23 cellular contexts compared by ENCODE assay signal in the genomic region with DNA sequence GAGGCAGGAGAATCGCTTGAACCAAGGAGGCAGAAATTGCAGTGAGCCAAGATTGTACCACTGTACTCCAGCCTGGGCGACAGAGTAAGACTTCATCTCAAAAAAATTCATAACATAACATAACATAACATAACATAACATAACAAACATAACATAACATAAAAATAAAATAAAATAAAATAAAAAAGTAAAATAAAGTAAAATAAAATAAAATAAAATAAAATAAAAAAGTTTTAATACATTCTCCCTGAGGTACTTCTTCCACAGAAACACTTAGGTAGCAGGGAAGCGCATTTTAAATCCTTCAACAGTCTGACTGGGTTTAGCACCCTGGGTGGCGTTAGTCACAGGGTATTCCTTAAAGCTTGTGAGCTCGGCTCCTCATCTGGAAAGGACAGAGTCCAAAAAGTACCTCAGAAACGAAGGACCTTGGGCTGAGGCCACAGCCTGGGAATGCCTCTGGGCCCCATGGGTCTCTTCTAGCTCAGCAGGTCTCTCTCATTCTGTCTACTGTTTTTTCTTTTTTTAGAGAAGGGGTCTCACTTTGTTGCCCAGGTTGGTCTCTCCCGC. TPM values are rescaled to one million over a fixed set of nuclear protein-coding genes. Genes with fewer than 3 reads are reported as not detected.
A peak's percentile ranks its signal among the peaks of the same experiment; 100 is the strongest.
DNase-seq lines count a peak whose midpoint lies in the region; ATAC-seq and TF ChIP-seq lines count a peak whose summit lies in the region.
"Had no signal": no experiment of that assay in that cellular context is flagged by ENCODE, and none has a peak within 500 bp of the region (broad histone marks: within the 10 kb centered on the region; RNA-seq: fewer than 3 reads in every experiment).

No MANE protein-coding gene starts in this region.

- TF ChIP-seq CTCF in CD4-positive, alpha-beta T cell (IDR thresholded peaks at IDR 0.05) = no peak
- TF ChIP-seq CTCF in WTC11 (IDR thresholded peaks at IDR 0.05) = no peak
- no peak for TF ChIP-seq CTCF in CD8-positive, alpha-beta T cell (IDR thresholded peaks at IDR 0.05)

- H3K4me3 ChIP-seq in H7 (ENCODE audit: insufficient read depth, low read depth, low read length) = no peak overlapping the region
- no peak overlapping the region for H3K4me3 ChIP-seq in CD8-positive, alpha-beta T cell (ENCODE audit: low read depth, low read length)
- H3K4me3 ChIP-seq: body of pancreas, left lung, thoracic aorta, vagina had no signal

- peaks cover 19% of the 10 kb centered on the region for H3K4me1 ChIP-seq in CD8-positive, alpha-beta T cell (ENCODE audit: insufficient read depth, low read length)

- peaks cover 20% of the 10 kb centered on the region for H3K4me1 Mint-ChIP-seq in CD4-positive, alpha-beta T cell (ENCODE audit: low read depth)
- H3K4me1 Mint-ChIP-seq in WTC11 = peaks cover 37% of the 10 kb centered on the region
- H3K4me1 Mint-ChIP-seq in CD8-positive, alpha-beta T cell (ENCODE audit: low read depth) = peaks cover 27% of the 10 kb centered on the region
- peaks cover 38 to 40% of the 10 kb centered on the region in 2 donors for H3K4me1 Mint-ChIP-seq in natural killer cell treated with Interleukin-12 subunit alpha and Interleukin-12 subunit beta and Interleukin-15 and Interleukin-18, amount 100 ng/mL, for 72 hours (ENCODE audit: low read depth in 2 of 2)

- H3K9me3 ChIP-seq in CD4-positive, alpha-beta T cell (ENCODE audit: control insufficient read depth, low read length) = no peaks in the 10 kb centered on the region
- H3K9me3 ChIP-seq in CD8-positive, alpha-beta T cell (ENCODE audit: low read length) = no peaks in the 10 kb centered on the region
- H3K9me3 ChIP-seq: body of pancreas, left lung, thoracic aorta, vagina had no signal

- H3K27ac ChIP-seq in CD4-positive, alpha-beta T cell (ENCODE audit: low read depth, low read length) = no peak overlapping the region
- no peak overlapping the region for H3K27ac ChIP-seq in CD8-positive, alpha-beta T cell (ENCODE audit: low read depth, low read length)
- H3K27ac ChIP-seq: body of pancreas, left lung, thoracic aorta, vagina had no signal

- POLR2A ChIA-PET in CD4-positive, alpha-beta T cell (lab: Charles Lee) = no interaction called here
- POLR2A ChIA-PET in WTC11 (lab: Charles Lee) = no interaction called here
- POLR2A ChIA-PET in CD8-positive, alpha-beta T cell (lab: Charles Lee) = no interaction called here

- no peaks in the 10 kb centered on the region for H3K9me3 Mint-ChIP-seq in CD4-positive, alpha-beta T cell
- H3K9me3 Mint-ChIP-seq in WTC11 = peaks cover 3% of the 10 kb centered on the region; the same call in 1 of the 2 replicates
- H3K9me3 Mint-ChIP-seq in CD8-positive, alpha-beta T cell = no peaks in the 10 kb centered on the region
- H3K9me3 Mint-ChIP-seq in natural killer cell treated with Interleukin-12 subunit alpha and Interleukin-12 subunit beta and Interleukin-15 and Interleukin-18, amount 100 ng/mL, for 72 hours = no peaks in the 10 kb centered on the region
- H3K9me3 Mint-ChIP-seq: CD4-positive, alpha-beta memory T cell had no signal

- ATAC-seq in CD4-positive, alpha-beta T cell (ENCODE audit: poor library complexity) = no peak
- ATAC-seq in WTC11 (no peak), HG03378 (IDR thresholded peaks at IDR 0.05; ENCODE audit: unreplicated experiment) (no peak)
- no peak for ATAC-seq in CD8-positive, alpha-beta T cell
- no peak for ATAC-seq in natural killer cell treated with Interleukin-12 subunit alpha and Interleukin-12 subunit beta and Interleukin-15 and Interleukin-18, amount 100 ng/mL, for 72 hours
- ATAC-seq: activated CD4-positive, alpha-beta T cell treated with anti-CD3 and anti-CD28 coated beads for 36 hours; body of pancreas; HCT116; left lung had no signal

- intact Hi-C loops in CD4-positive, alpha-beta T cell (cut with DNase I, micrococcal nuclease) = no loop called here
- intact Hi-C loops in CD8-positive, alpha-beta T cell (cut with DNase I, micrococcal nuclease) = no loop called here

- peak overlapping the region; percentile 60 for H3K27ac Mint-ChIP-seq in CD4-positive, alpha-beta T cell
- H3K27ac Mint-ChIP-seq in WTC11 = 0 out of 2 replicates have a peak overlapping the region, but pooled peaks have one; percentile 57
- H3K27ac Mint-ChIP-seq in CD8-positive, alpha-beta T cell = no peak overlapping the region
- H3K27ac Mint-ChIP-seq in natural killer cell treated with Interleukin-12 subunit alpha and Interleukin-12 subunit beta and Interleukin-15 and Interleukin-18, amount 100 ng/mL, for 72 hours = no peak overlapping the region
- H3K27ac Mint-ChIP-seq: activated CD4-positive, alpha-beta T cell treated with anti-CD3 and anti-CD28 coated beads for 36 hours had no signal

- CTCF ChIA-PET in CD4-positive, alpha-beta T cell (lab: Charles Lee) = no interaction called here
- CTCF ChIA-PET in WTC11 (lab: Charles Lee) = interaction anchor here (1.3 kb wide), 1 partner anchor 86 kb away, joined by 3 read pairs; no protein-coding TSS in a partner anchor
- CTCF ChIA-PET in CD8-positive, alpha-beta T cell (lab: Charles Lee) = no interaction called here

- DNase-seq in CD4-positive, alpha-beta T cell = no peak
- DNase-seq in H7 = peak; percentile 49
- DNase-seq in WTC11 (ENCODE audit: low spot score) = no peak
- DNase-seq in renal cortical epithelial cell (ENCODE audit: low read depth) = peak; percentile 46
- DNase-seq in CD8-positive, alpha-beta T cell = no peak
- DNase-seq in natural killer cell treated with Interleukin-12 subunit alpha and Interleukin-12 subunit beta and Interleukin-15 and Interleukin-18, amount 100 ng/mL, for 72 hours (ENCODE audit: low spot score) = no peak
- DNase-seq: activated CD4-positive, alpha-beta T cell treated with anti-CD3 and anti-CD28 coated beads for 36 hours; activated gamma-delta T cell; body of pancreas; CD4-positive, alpha-beta memory T cell; effector CD4-positive, alpha-beta T cell; erythroblast; GDM1; left lung; NCI-H1048; NCI-H1694 treated with DMSO at 0.1 percent for 48 hours; NCI-H69; occipital lobe; stimulated activated naive CD4-positive, alpha-beta T cell had no signal

- H3K27me3 Mint-ChIP-seq in CD4-positive, alpha-beta T cell = no peaks in the 10 kb centered on the region
- no peaks in the 10 kb centered on the region for H3K27me3 Mint-ChIP-seq in WTC11 (ENCODE audit: low read depth)
- no peaks in the 10 kb centered on the region for H3K27me3 Mint-ChIP-seq in CD8-positive, alpha-beta T cell (ENCODE audit: low read depth)
- no peaks in the 10 kb centered on the region for H3K27me3 Mint-ChIP-seq in natural killer cell treated with Interleukin-12 subunit alpha and Interleukin-12 subunit beta and Interleukin-15 and Interleukin-18, amount 100 ng/mL, for 72 hours
- H3K27me3 Mint-ChIP-seq: activated CD4-positive, alpha-beta T cell treated with anti-CD3 and anti-CD28 coated beads for 36 hours; CD4-positive, alpha-beta memory T cell had no signal

- H3K27me3 ChIP-seq in CD4-positive, alpha-beta T cell (ENCODE audit: control insufficient read depth, insufficient read depth, low read length) = no peaks in the 10 kb centered on the region
- H3K27me3 ChIP-seq in H7 (ENCODE audit: control insufficient read depth, insufficient read depth, low read length) = no peaks in the 10 kb centered on the region
- no peaks in the 10 kb centered on the region for H3K27me3 ChIP-seq in CD8-positive, alpha-beta T cell (ENCODE audit: insufficient read depth, low read length)
- H3K27me3 ChIP-seq: body of pancreas, left lung, vagina had no signal

- H3K36me3 Mint-ChIP-seq in CD4-positive, alpha-beta T cell (ENCODE audit: low read depth) = no peaks in the 10 kb centered on the region
- peaks cover 3% of the 10 kb centered on the region for H3K36me3 Mint-ChIP-seq in WTC11
- H3K36me3 Mint-ChIP-seq in CD8-positive, alpha-beta T cell = no peaks in the 10 kb centered on the region
- H3K36me3 Mint-ChIP-seq in natural killer cell treated with Interleukin-12 subunit alpha and Interleukin-12 subunit beta and Interleukin-15 and Interleukin-18, amount 100 ng/mL, for 72 hours = no peaks in the 10 kb centered on the region
- H3K36me3 Mint-ChIP-seq: CD4-positive, alpha-beta memory T cell had no signal

- no peaks in the 10 kb centered on the region for H3K36me3 ChIP-seq in H7 (replicated peaks; ENCODE audit: control insufficient read depth, insufficient read depth, low read length)
- no peaks in the 10 kb centered on the region for H3K36me3 ChIP-seq in CD8-positive, alpha-beta T cell (ENCODE audit: insufficient read depth, low read length)
- H3K36me3 ChIP-seq: left lung, thoracic aorta, vagina had no signal

- no peak overlapping the region for H3K4me3 Mint-ChIP-seq in CD4-positive, alpha-beta T cell
- H3K4me3 Mint-ChIP-seq in WTC11 = no peak overlapping the region
- no peak overlapping the region for H3K4me3 Mint-ChIP-seq in CD8-positive, alpha-beta T cell
- H3K4me3 Mint-ChIP-seq in natural killer cell treated with Interleukin-12 subunit alpha and Interleukin-12 subunit beta and Interleukin-15 and Interleukin-18, amount 100 ng/mL, for 72 hours = no peak overlapping the region
- H3K4me3 Mint-ChIP-seq: activated CD4-positive, alpha-beta T cell treated with anti-CD3 and anti-CD28 coated beads for 36 hours had no signal

TF ChIP-seq in WTC11, 78 proteins besides CTCF, POLR2A, EP300 and RAD21:
- TF ChIP-seq HMGA2 (CRISPR knock-in tag; IDR thresholded peaks at IDR 0.05) = peak; percentile 91
- TF ChIP-seq GRHL2 (CRISPR knock-in tag; IDR thresholded peaks at IDR 0.05; ENCODE audit: insufficient replicate concordance, severe bottlenecking) = no peak

RNA-seq across cellular contexts. Expression of a gene that starts 41.7 kb away (rescaled TPM):
- total RNA-seq in CD4-positive, alpha-beta T cell = 1 to 10 TPM; 9.4 to 9.9 TPM
- total RNA-seq in H7 (2014; rRNA removed; shearing (Covaris generic)) = 11.8 and 12.3 TPM in 2 replicates
- total RNA-seq in WTC11 (2021) (35.6 to 41.2 TPM (median 38.8 TPM) in 3 replicates), renal cortical epithelial cell (43.9 and 132 TPM in 2 replicates)
- total RNA-seq in CD8-positive, alpha-beta T cell = 10 to 100 TPM in 1 of 2 experiments, 1 to 10 TPM in 1; 7.0 to 11.7 TPM
- total RNA-seq in natural killer cell treated with Interleukin-12 subunit alpha and Interleukin-12 subunit beta and Interleukin-15 and Interleukin-18, amount 100 ng/mL, for 72 hours = 10 to 100 TPM; 52.7 to 62.1 TPM

Comparison
In these comparisons a context has a peak if more than half of its experiments do, and no peak if none do; other contexts are left out.
1. DNase-seq: peak in H7 (single experiment) and renal cortical epithelial cell (single experiment); none in CD4-positive, alpha-beta T cell (0 of 10), WTC11 (single experiment), CD8-positive, alpha-beta T cell (0 of 7) and natural killer cell treated with Interleukin-12 subunit alpha and Interleukin-12 subunit beta and Interleukin-15 and Interleukin-18, amount 100 ng/mL, for 72 hours (single experiment).
2. H3K27ac Mint-ChIP-seq: peak in CD4-positive, alpha-beta T cell (single experiment) and WTC11 (single experiment); none in CD8-positive, alpha-beta T cell (single experiment) and natural killer cell treated with Interleukin-12 subunit alpha and Interleukin-12 subunit beta and Interleukin-15 and Interleukin-18, amount 100 ng/mL, for 72 hours (0 of 2).